7 cellular contexts compared by ENCODE assay signal in genomic region chr6:57267586-57268293, GRCh38. TPM values are rescaled to one million over a fixed set of nuclear protein-coding genes. Genes with fewer than 3 reads are reported as not detected.
DNase-seq lines count a peak whose midpoint lies in the region; ATAC-seq, FAIRE-seq and TF ChIP-seq lines count a peak whose summit lies in the region.

No MANE protein-coding gene starts in this region.

- peak; percentile 70 for TF ChIP-seq CTCF in type B pancreatic cell (conservative IDR thresholded peaks at IDR 0.05)

- H3K27ac Mint-ChIP-seq in type B pancreatic cell, result no peak overlapping the region

- peaks cover 6% of the 10 kb centered on the region for H3K27me3 Mint-ChIP-seq in type B pancreatic cell

- H3K4me3 Mint-ChIP-seq in type B pancreatic cell, result no peak overlapping the region

- FAIRE-seq in HTR-8/SVneo (lab: Jason Lieb, UNC), result peak; percentile 60

- H3K4me1 Mint-ChIP-seq in type B pancreatic cell (ENCODE audit: unreplicated experiment), result no peaks in the 10 kb centered on the region

- DNase-seq in EL (peak; percentile 98), HTR-8/SVneo (ENCODE audit: insufficient read length, low spot score) (peak; percentile 84), T follicular helper cell (ENCODE audit: low read depth) (peak; percentile 19), mucosa of gallbladder (ENCODE audit: low spot score) (peak; percentile 59), type B pancreatic cell (ENCODE audit: extremely low spot score, unreplicated experiment) (no peak)
- DNase-seq in effector CD4-positive, alpha-beta T cell, result peak; percentile 19

- H3K36me3 Mint-ChIP-seq in type B pancreatic cell, result no peaks in the 10 kb centered on the region

- H3K9me3 Mint-ChIP-seq in type B pancreatic cell, result no peaks in the 10 kb centered on the region

- no peak for ATAC-seq in GM21381 (IDR thresholded peaks at IDR 0.05; ENCODE audit: unreplicated experiment)

RNA-seq across cellular contexts. Expression of gene RAB23, which starts 45.6 kb away (rescaled TPM):
- 38.7 TPM for total RNA-seq in mucosa of gallbladder
- 9.4 and 17.4 TPM in 2 replicates for total RNA-seq in type B pancreatic cell (ENCODE audit: low replicate concordance)

RNA-seq across cellular contexts. Expression of gene PRIM2, which starts 49.7 kb away (rescaled TPM):
- 10.5 TPM for total RNA-seq in mucosa of gallbladder
- total RNA-seq in type B pancreatic cell (ENCODE audit: low replicate concordance), result 16.2 and 26.6 TPM in 2 replicates
